19 cellular contexts compared by ENCODE assay signal in the genomic region with DNA sequence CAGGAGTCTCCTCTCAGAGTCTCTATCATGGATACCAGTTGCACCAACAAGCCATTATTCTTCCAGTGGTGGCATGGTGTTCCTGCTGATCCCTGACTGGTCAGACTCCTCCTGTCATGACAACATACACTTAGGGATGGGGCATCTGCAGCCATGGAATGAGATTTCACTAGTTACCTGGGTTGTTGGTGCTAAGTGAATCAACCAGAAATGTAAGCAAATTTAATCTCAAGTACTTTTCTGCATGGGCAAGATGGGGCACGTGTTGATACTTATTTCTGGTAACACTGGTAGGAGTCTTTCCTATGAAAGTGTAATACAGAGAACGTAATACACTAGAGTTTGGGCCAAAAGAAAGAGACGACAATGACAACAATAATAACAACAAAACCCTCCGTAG.
DNase-seq lines count a peak whose midpoint lies in the region; ATAC-seq and TF ChIP-seq lines count a peak whose summit lies in the region.
"Had no signal": no experiment of that assay in that cellular context is flagged by ENCODE, and none has a peak within 500 bp of the region (broad histone marks: within the 10 kb centered on the region; RNA-seq: fewer than 3 reads in every experiment).

No MANE protein-coding gene starts in this region.

- intact Hi-C loops in activated CD8-positive, alpha-beta T cell treated with anti-CD3 and anti-CD28 coated beads for 36 hours (cut with micrococcal nuclease), result no loop called here

- peaks cover 15% of the 10 kb centered on the region for H3K4me1 ChIP-seq in parathyroid adenoma
- H3K4me1 ChIP-seq: A549 had no signal

- H3K36me3 ChIP-seq in parathyroid adenoma (ENCODE audit: control insufficient read depth, insufficient read depth, low read length), result no peaks in the 10 kb centered on the region

- peaks cover 19% of the 10 kb centered on the region for H3K9me3 Mint-ChIP-seq in activated CD8-positive, alpha-beta T cell treated with anti-CD3 and anti-CD28 coated beads for 36 hours
- peaks cover 17% of the 10 kb centered on the region for H3K9me3 Mint-ChIP-seq in activated CD8-positive, alpha-beta T cell treated with anti-CD3 and anti-CD28 coated beads, Interleukin-2, amount 10 ng/mL, durations not matched to agents 7 days and 5 days (ENCODE audit: insufficient read depth)
- H3K9me3 Mint-ChIP-seq in activated T-cell treated with anti-CD3 and anti-CD28 coated beads, Interleukin-2, amount 50 U/mL, for 72 hours, result peaks cover 7 to 14% of the 10 kb centered on the region in 2 donors
- H3K9me3 Mint-ChIP-seq: HFFc6 had no signal

- ATAC-seq in activated CD8-positive, alpha-beta T cell treated with anti-CD3 and anti-CD28 coated beads for 36 hours, result no peak
- ATAC-seq in activated CD8-positive, alpha-beta T cell treated with anti-CD3 and anti-CD28 coated beads, Interleukin-2, amount 10 ng/mL, durations not matched to agents 7 days and 5 days, result no peak
- no peak for ATAC-seq in activated T-cell treated with anti-CD3 and anti-CD28 coated beads, Interleukin-2, amount 50 U/mL, for 72 hours (replicated peaks in 1 of 2)
- ATAC-seq: A549, HepG2, PC-3 had no signal

- H3K4me3 ChIP-seq in epithelial cell of esophagus (ENCODE audit: low read length) (no peak overlapping the region), parathyroid adenoma (ENCODE audit: low read depth, low read length) (no peak overlapping the region)
- H3K4me3 ChIP-seq: A549 had no signal

- POLR2A ChIA-PET in activated CD8-positive, alpha-beta T cell treated with anti-CD3 and anti-CD28 coated beads for 36 hours (lab: Charles Lee), result interaction anchor here (1.3 to 6.4 kb wide), 2 partner anchors 9 to 12 kb away, joined by 6 to 44 read pairs; no protein-coding TSS in a partner anchor
- POLR2A ChIA-PET in activated CD8-positive, alpha-beta T cell treated with anti-CD3 and anti-CD28 coated beads, Interleukin-2, amount 10 ng/mL, durations not matched to agents 7 days and 5 days (lab: Charles Lee), result interaction anchor here (0.9 kb wide), 1 partner anchor 14 kb away, joined by 3 read pairs; no protein-coding TSS in a partner anchor

- no peaks in the 10 kb centered on the region for H3K27me3 ChIP-seq in parathyroid adenoma (ENCODE audit: control insufficient read depth, insufficient read depth, low read length)

- H2AFZ ChIP-seq in parathyroid adenoma, result peak overlapping the region; percentile 26

- no peak overlapping the region for H3K27ac ChIP-seq in parathyroid adenoma
- H3K27ac ChIP-seq: A549 had no signal

- TF ChIP-seq CTCF in activated CD8-positive, alpha-beta T cell treated with anti-CD3 and anti-CD28 coated beads for 36 hours (IDR thresholded peaks at IDR 0.05), result no peak
- TF ChIP-seq CTCF in epithelial cell of esophagus (IDR thresholded peaks at IDR 0.05; ENCODE audit: insufficient read depth, low read depth, low read length, missing control alignments) (no peak), parathyroid adenoma (IDR thresholded peaks at IDR 0.05) (no peak)

- no peak overlapping the region for H3K4me3 Mint-ChIP-seq in activated CD8-positive, alpha-beta T cell treated with anti-CD3 and anti-CD28 coated beads for 36 hours
- no peak overlapping the region for H3K4me3 Mint-ChIP-seq in activated CD8-positive, alpha-beta T cell treated with anti-CD3 and anti-CD28 coated beads, Interleukin-2, amount 10 ng/mL, durations not matched to agents 7 days and 5 days
- H3K4me3 Mint-ChIP-seq in activated T-cell treated with anti-CD3 and anti-CD28 coated beads, Interleukin-2, amount 50 U/mL, for 72 hours, result no peak overlapping the region
- H3K4me3 Mint-ChIP-seq: HFFc6 had no signal

- H3K27me3 Mint-ChIP-seq in activated CD8-positive, alpha-beta T cell treated with anti-CD3 and anti-CD28 coated beads for 36 hours, result no peaks in the 10 kb centered on the region
- H3K27me3 Mint-ChIP-seq in activated CD8-positive, alpha-beta T cell treated with anti-CD3 and anti-CD28 coated beads, Interleukin-2, amount 10 ng/mL, durations not matched to agents 7 days and 5 days (ENCODE audit: low read depth), result no peaks in the 10 kb centered on the region
- H3K27me3 Mint-ChIP-seq in activated T-cell treated with anti-CD3 and anti-CD28 coated beads, Interleukin-2, amount 50 U/mL, for 72 hours (ENCODE audit: low read depth), result no peaks in the 10 kb centered on the region
- H3K27me3 Mint-ChIP-seq: CD8-positive, alpha-beta memory T cell had no signal

- H3K4me1 Mint-ChIP-seq in activated CD8-positive, alpha-beta T cell treated with anti-CD3 and anti-CD28 coated beads for 36 hours (ENCODE audit: low read depth), result peaks cover 66% of the 10 kb centered on the region
- H3K4me1 Mint-ChIP-seq in activated CD8-positive, alpha-beta T cell treated with anti-CD3 and anti-CD28 coated beads, Interleukin-2, amount 10 ng/mL, durations not matched to agents 7 days and 5 days (ENCODE audit: low read depth), result peaks cover 45% of the 10 kb centered on the region
- peaks cover 85% of the 10 kb centered on the region for H3K4me1 Mint-ChIP-seq in activated T-cell treated with anti-CD3 and anti-CD28 coated beads, Interleukin-2, amount 50 U/mL, for 72 hours (ENCODE audit: low read depth)

- H3K9me3 ChIP-seq in parathyroid adenoma (ENCODE audit: control insufficient read depth, low read length), result no peaks in the 10 kb centered on the region
- H3K9me3 ChIP-seq: A549, SK-N-SH had no signal

- H3K9ac ChIP-seq in parathyroid adenoma, result no peak overlapping the region
- H3K9ac ChIP-seq: SK-N-SH had no signal

- no peak for DNase-seq in activated CD8-positive, alpha-beta T cell treated with anti-CD3 and anti-CD28 coated beads for 36 hours
- no peak for DNase-seq in activated CD8-positive, alpha-beta T cell treated with anti-CD3 and anti-CD28 coated beads, Interleukin-2, amount 10 ng/mL, durations not matched to agents 7 days and 5 days
- DNase-seq in DMS79 treated with DMSO at 0.1 percent for 48 hours (lab: John Stamatoyannopoulos, UW), result peak; percentile 95
- peak; percentile 52 for DNase-seq in epithelial cell of esophagus (ENCODE audit: low read depth)
- DNase-seq in activated T-cell treated with anti-CD3 and anti-CD28 coated beads, Interleukin-2, amount 50 U/mL, for 72 hours, result no peak
- no peak for DNase-seq in KG1 (lab: John Stamatoyannopoulos, UW)
- DNase-seq: CD8-positive, alpha-beta memory T cell; HFFc6; KBM-7; NCI-H1436 treated with DMSO at 0.1 percent for 48 hours; NCI-H2171 treated with DMSO at 0.1 percent for 48 hours; NCI-H82; PC-3; RPMI8226; SHP77 treated with DMSO at 0.1 percent for 48 hours; SK-N-SH had no signal

- CTCF ChIA-PET in activated CD8-positive, alpha-beta T cell treated with anti-CD3 and anti-CD28 coated beads for 36 hours (lab: Charles Lee), result no interaction called here
- CTCF ChIA-PET in activated CD8-positive, alpha-beta T cell treated with anti-CD3 and anti-CD28 coated beads, Interleukin-2, amount 10 ng/mL, durations not matched to agents 7 days and 5 days (lab: Charles Lee), result no interaction called here

- H3K36me3 Mint-ChIP-seq in activated CD8-positive, alpha-beta T cell treated with anti-CD3 and anti-CD28 coated beads for 36 hours (ENCODE audit: low read depth), result peaks cover 34% of the 10 kb centered on the region
- peaks cover 22% of the 10 kb centered on the region for H3K36me3 Mint-ChIP-seq in activated CD8-positive, alpha-beta T cell treated with anti-CD3 and anti-CD28 coated beads, Interleukin-2, amount 10 ng/mL, durations not matched to agents 7 days and 5 days (ENCODE audit: low read depth)
- peaks cover 8 to 30% of the 10 kb centered on the region in 2 donors for H3K36me3 Mint-ChIP-seq in activated T-cell treated with anti-CD3 and anti-CD28 coated beads, Interleukin-2, amount 50 U/mL, for 72 hours (ENCODE audit: insufficient read depth in 2 of 2)

- H3K4me2 ChIP-seq in parathyroid adenoma (ENCODE audit: low read length), result no peak overlapping the region
- H3K4me2 ChIP-seq: A549, SK-N-SH had no signal

- H3K27ac Mint-ChIP-seq in activated CD8-positive, alpha-beta T cell treated with anti-CD3 and anti-CD28 coated beads for 36 hours, result peak overlapping the region; percentile 91
- H3K27ac Mint-ChIP-seq in activated CD8-positive, alpha-beta T cell treated with anti-CD3 and anti-CD28 coated beads, Interleukin-2, amount 10 ng/mL, durations not matched to agents 7 days and 5 days, result no peak overlapping the region
- no peak overlapping the region for H3K27ac Mint-ChIP-seq in activated T-cell treated with anti-CD3 and anti-CD28 coated beads, Interleukin-2, amount 50 U/mL, for 72 hours
- H3K27ac Mint-ChIP-seq: HFFc6 had no signal

- no peaks in the 10 kb centered on the region for H3K79me2 ChIP-seq in parathyroid adenoma

Comparison
In these comparisons a context has a peak if more than half of its experiments do, and no peak if none do; other contexts are left out.
1. DNase-seq: peak in DMS79 treated with DMSO at 0.1 percent for 48 hours (single experiment) and epithelial cell of esophagus (single experiment); none in activated CD8-positive, alpha-beta T cell treated with anti-CD3 and anti-CD28 coated beads for 36 hours (single experiment), activated CD8-positive, alpha-beta T cell treated with anti-CD3 and anti-CD28 coated beads, Interleukin-2, amount 10 ng/mL, durations not matched to agents 7 days and 5 days (single experiment), activated T-cell treated with anti-CD3 and anti-CD28 coated beads, Interleukin-2, amount 50 U/mL, for 72 hours (0 of 2) and KG1 (single experiment).